8 cellular contexts compared by ENCODE assay signal in genomic region chr1:81549588-81550127, GRCh38.
DNase-seq lines count a peak whose midpoint lies in the region; ATAC-seq and TF ChIP-seq lines count a peak whose summit lies in the region.

No MANE protein-coding gene starts in this region.

- intact Hi-C loops in stomach (cut with DNase I; ENCODE audit: low total_unique reads): no loop called here

- H3K4me1 ChIP-seq in stomach: no peaks in the 10 kb centered on the region

- TF ChIP-seq CTCF in stomach (IDR thresholded peaks at IDR 0.05): peak in 4 of 7 experiments; percentile 17 to 45 (median 26)

- no peaks in the 10 kb centered on the region for H3K36me3 ChIP-seq in stomach

- no peak for TF ChIP-seq EP300 in stomach (IDR thresholded peaks at IDR 0.05)

- DNase-seq in GM04503 (ENCODE audit: low read depth): peak; percentile 7
- peak; percentile 74 for DNase-seq in HT-29 (ENCODE audit: low spot score)
- peak; percentile 43 for DNase-seq in OCI-M1 (lab: John Stamatoyannopoulos, UW)
- peak; percentile 31 for DNase-seq in glomerular visceral epithelial cell (ENCODE audit: extremely low spot score)
- DNase-seq in stomach: no peak
- no peak for DNase-seq in COLO829 (ENCODE audit: low spot score)
- no peak for DNase-seq in effector CD8-positive, alpha-beta T cell (lab: John Stamatoyannopoulos, UW)

- H3K27ac ChIP-seq in stomach: no peak overlapping the region

- no peaks in the 10 kb centered on the region for H3K9me3 ChIP-seq in stomach

- TF ChIP-seq POLR2A in stomach (IDR thresholded peaks at IDR 0.05): no peak

- WGBS in stomach, 5 donors: 6 to 18% (median 8%) methylated on average over 1 of the region's 1 CpG

- no peak overlapping the region for H3K4me3 ChIP-seq in stomach

- peak; percentile 60 for ATAC-seq in GM21717 (IDR thresholded peaks at IDR 0.05; ENCODE audit: unreplicated experiment)

- H3K27me3 ChIP-seq in stomach: no peaks in the 10 kb centered on the region

Comparison
In these comparisons a context has a peak if more than half of its experiments do, and no peak if none do; other contexts are left out.
1. DNase-seq: peak in GM04503 (single experiment), HT-29 (single experiment), OCI-M1 (single experiment) and glomerular visceral epithelial cell (single experiment); none in stomach (single experiment), COLO829 (single experiment) and effector CD8-positive, alpha-beta T cell (single experiment).